ENCODE assay signal across 26 cellular contexts in the genomic region with DNA sequence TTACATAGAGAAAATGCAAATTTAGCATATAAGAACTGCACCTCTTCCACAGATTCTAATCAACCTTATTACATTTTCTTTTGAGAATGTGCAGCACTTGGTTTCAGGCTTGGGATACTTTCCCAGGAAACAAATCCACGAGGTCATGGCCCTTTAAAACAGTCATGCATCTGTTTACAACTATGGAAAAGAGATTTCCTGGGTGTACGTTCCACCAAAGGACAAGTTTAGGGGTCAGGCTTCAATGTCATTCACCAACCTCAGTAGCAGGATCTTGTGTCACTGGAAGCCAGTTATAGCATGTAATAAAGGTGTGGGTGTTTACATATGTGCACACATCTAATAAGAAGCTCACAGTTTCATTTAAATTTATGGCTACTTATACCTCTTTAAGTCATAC. TPM values are rescaled to one million over a fixed set of nuclear protein-coding genes. Genes with fewer than 3 reads are reported as not detected.
A peak's percentile ranks its signal among the peaks of the same experiment; 100 is the strongest.
DNase-seq lines count a peak whose midpoint lies in the region; ATAC-seq, FAIRE-seq and TF ChIP-seq lines count a peak whose summit lies in the region.
"Had no signal": no experiment of that assay in that cellular context is flagged by ENCODE, and none has a peak within 500 bp of the region (broad histone marks: within the 10 kb centered on the region; RNA-seq: fewer than 3 reads in every experiment).

No MANE protein-coding gene starts in this region.

- CTCF ChIA-PET in IMR-90 (lab: Yijun Ruan, JAX), result interaction anchor here (1.0 to 1.3 kb wide), 2 partner anchors 19 to 207 kb away, joined by 4 to 6 read pairs; no protein-coding TSS in a partner anchor

- H3K18ac ChIP-seq in IMR-90 (ENCODE audit: low read depth, low read length), result peak overlapping the region; percentile 70; the same call in 1 of the 2 replicates

- TF ChIP-seq POLR2A in IMR-90 (IDR thresholded peaks at IDR 0.05; ENCODE audit: low read depth, low read length), result no peak

- no peak overlapping the region for H3K14ac ChIP-seq in IMR-90 (replicated peaks; ENCODE audit: low read depth, low read length)

- no peaks in the 10 kb centered on the region for H3K79me1 ChIP-seq in IMR-90 (ENCODE audit: low read depth in 1 of 2, low read length in 2 of 2)

- H3K56ac ChIP-seq in IMR-90 (ENCODE audit: extremely low read depth, insufficient read depth, low read length), result no peak overlapping the region

- H2BK5ac ChIP-seq in IMR-90 (ENCODE audit: low read depth, low read length, poor library complexity, severe bottlenecking), result no peak overlapping the region

- no peak overlapping the region for H3K4ac ChIP-seq in IMR-90 (ENCODE audit: low read depth, low read length)

- no peaks in the 10 kb centered on the region for H3K9me3 ChIP-seq in IMR-90 (ENCODE audit: control insufficient read depth, insufficient read depth, low read length)
- H3K9me3 ChIP-seq: ascending aorta, gastrocnemius medialis, psoas muscle had no signal

- H3K4me1 ChIP-seq in IMR-90 (ENCODE audit: control insufficient read depth, insufficient read depth, low read length), result peaks cover 9% of the 10 kb centered on the region; the same call in 1 of the 2 replicates
- H3K4me1 ChIP-seq: ascending aorta, gastrocnemius medialis, psoas muscle had no signal

- dilution Hi-C loops in IMR-90 (cut with HindIII; ENCODE audit: low sequenced_read_pairs, unreplicated experiment), result no loop called here

- H4K91ac ChIP-seq in IMR-90 (ENCODE audit: insufficient read depth, low read depth, low read length), result no peak overlapping the region

- H3K36me3 ChIP-seq in IMR-90 (ENCODE audit: control insufficient read depth, insufficient read depth, low read length), result no peaks in the 10 kb centered on the region
- H3K36me3 ChIP-seq: ascending aorta, BLaER1, gastrocnemius medialis had no signal

- BruUV-seq in IMR-90 (replicated peaks; lab: Mats Ljungman, UMichigan), result no TSS peak

- POLR2A ChIA-PET in IMR-90 (lab: Charles Lee; ENCODE audit: unreplicated experiment), result no interaction called here

- no peak overlapping the region for H3K9ac ChIP-seq in IMR-90 (ENCODE audit: low read depth, low read length)
- H3K9ac ChIP-seq: BLaER1 had no signal

- H3K27ac ChIP-seq in IMR-90 (ENCODE audit: insufficient read depth, low read length), result no peak overlapping the region
- H3K27ac ChIP-seq: ascending aorta, BLaER1, gastrocnemius medialis, psoas muscle had no signal

- FAIRE-seq in urothelium cell line (lab: Jason Lieb, UNC), result no peak
- FAIRE-seq: GM12878 had no signal

- DNase-seq in A172 (ENCODE audit: low spot score) (peak; percentile 18), IMR-90 (peak; percentile 64), astrocyte of the hippocampus (ENCODE audit: low read depth, low spot score) (peak; percentile 42), left colon (no peak), urothelium cell line (ENCODE audit: low spot score) (no peak), NCI-H748 treated with DMSO at 0.1 percent for 48 hours (lab: John Stamatoyannopoulos, UW) (no peak), OCI-M1 (lab: John Stamatoyannopoulos, UW) (no peak)
- DNase-seq: 8988T; activated CD4-positive, alpha-beta memory T cell treated with anti-CD3 and anti-CD28 coated beads, Interleukin-2, amount 10 ng/mL, durations not matched to agents 7 days and 5 days; activated CD4-positive, CD25-positive, alpha-beta regulatory T cell treated with anti-CD3 and anti-CD28 coated beads, Interleukin-2, amount 50 U/mL, for 72 hours; effector CD8-positive, alpha-beta T cell; gastrocnemius medialis; MM.1S; NCI-H1417 treated with DMSO at 0.1 percent for 48 hours; NCI-H2081 treated with DMSO at 0.1 percent for 48 hours; psoas muscle; SHP77 treated with DMSO at 0.1 percent for 48 hours; trophoblast cell had no signal

- H2BK120ac ChIP-seq in IMR-90 (ENCODE audit: low read depth, low read length), result no peak overlapping the region

- no peak overlapping the region for H4K8ac ChIP-seq in IMR-90 (ENCODE audit: low read depth in 2 of 2, low read length in 2 of 2)

- peak overlapping the region; percentile 58; the same call in 1 of the 2 replicates for H2AK5ac ChIP-seq in IMR-90 (ENCODE audit: low read depth, low read length)

- no peak for TF ChIP-seq CTCF in IMR-90 (conservative IDR thresholded peaks at IDR 0.05; ENCODE audit: low read depth, low read length)

- H4K20me1 ChIP-seq in IMR-90 (ENCODE audit: insufficient read depth, low read length), result no peaks in the 10 kb centered on the region
- H4K20me1 ChIP-seq: BLaER1 had no signal

- H2BK20ac ChIP-seq in IMR-90 (ENCODE audit: low read depth, low read length), result peak overlapping the region; percentile 15; the same call in 1 of the 2 replicates

- H3K23ac ChIP-seq in IMR-90 (ENCODE audit: low read depth, low read length), result no peak overlapping the region

- intact Hi-C loops in IMR-90 (cut with micrococcal nuclease) (no loop called here), left colon (cut with DNase I, micrococcal nuclease) (no loop called here)

- peak overlapping the region; percentile 54; the same call in 1 of the 3 replicates for H2BK15ac ChIP-seq in IMR-90 (ENCODE audit: low read depth, low read length)

- in situ Hi-C loops in IMR-90 (cut with MboI; ENCODE audit: low sequenced_read_pairs), result no loop called here

- no peak overlapping the region for H3K4me2 ChIP-seq in IMR-90 (ENCODE audit: low read depth, low read length)
- H3K4me2 ChIP-seq: BLaER1 had no signal

- no peak overlapping the region for H3K4me3 ChIP-seq in IMR-90 (ENCODE audit: insufficient read depth, low read depth, low read length)
- H3K4me3 ChIP-seq: ascending aorta, BLaER1, gastrocnemius medialis, GM12878, lung, psoas muscle had no signal

- WGBS in IMR-90 (ENCODE audit: extremely low coverage in 2 of 2, insufficient read length in 1 of 2), 2 experiments, result 40% methylated on average over 1 of the region's 2 CpGs; no CpG with 5 or more reads in 1 of the 2 experiments

- H2AFZ ChIP-seq in IMR-90 (replicated peaks; ENCODE audit: low read length, poor library complexity), result no peak overlapping the region

- no peak overlapping the region for H2AK9ac ChIP-seq in IMR-90 (replicated peaks; ENCODE audit: low read depth, low read length, poor library complexity)

- ATAC-seq in IMR-90 (ENCODE audit: low read depth) (peak; percentile 59), left colon (peak; percentile 85), GM19397 (IDR thresholded peaks at IDR 0.05; ENCODE audit: unreplicated experiment) (no peak)
- ATAC-seq: activated naive CD4-positive, alpha-beta T cell treated with anti-CD3 and anti-CD28 coated beads, Interleukin-2, amount 50 U/mL, for 72 hours; gastrocnemius medialis; GM12878; psoas muscle had no signal

- no peak for TF ChIP-seq RAD21 in IMR-90 (IDR thresholded peaks at IDR 0.05; ENCODE audit: low read length)

- H4K5ac ChIP-seq in IMR-90 (ENCODE audit: low read depth, low read length), result no peak overlapping the region

- H3K9me1 ChIP-seq in IMR-90 (ENCODE audit: insufficient read depth, low read length), result no peaks in the 10 kb centered on the region

- no peaks in the 10 kb centered on the region for H3K27me3 ChIP-seq in IMR-90 (ENCODE audit: control insufficient read depth, insufficient read depth, low read length)
- H3K27me3 ChIP-seq: ascending aorta, BLaER1, gastrocnemius medialis had no signal

TF ChIP-seq in IMR-90, 13 proteins besides CTCF, POLR2A, EP300 and RAD21:
- 0 out of 2 replicates have a peak, but pooled peaks have one; percentile 8 for TF ChIP-seq FOS (IDR thresholded peaks at IDR 0.05; ENCODE audit: low read depth, low read length)
- no peak for TF ChIP-seq RCOR1 (IDR thresholded peaks at IDR 0.05; ENCODE audit: insufficient replicate concordance, low read length)
- no peak for TF ChIP-seq MAFK (IDR thresholded peaks at IDR 0.05; ENCODE audit: low read depth, low read length)

RNA-seq across cellular contexts. Expression of gene EREG, which starts 30.7 kb away (rescaled TPM):
- total RNA-seq in A172 (2014; rRNA removed; shearing (Covaris generic)), result 0.02 TPM in 1 of 2 replicates, not detected in the other
- total RNA-seq in IMR-90 (2012; rRNA removed) (0.36 and 1.1 TPM in 2 replicates), left colon (1 to 10 TPM; 5.0 to 6.4 TPM)
- polyA plus RNA-seq in IMR-90 (2012; rRNA removed), result 0.14 and 0.26 TPM in 2 replicates
- 0.07 and 0.21 TPM in 2 replicates for polyA plus RNA-seq in IMR-90 (2012; cell fraction: cytosol; rRNA removed)
- polyA plus RNA-seq in IMR-90 (2012; cell fraction: nucleus; rRNA removed; ENCODE audit: low replicate concordance), result 0.30 and 1.1 TPM in 2 replicates
- total RNA-seq: activated CD4-positive, alpha-beta memory T cell treated with anti-CD3 and anti-CD28 coated beads, Interleukin-2, amount 10 ng/mL, durations not matched to agents 7 days and 5 days; activated T-helper 2 cell treated with anti-CD3 and anti-CD28 coated beads, Interferon-gamma antibody, Interleukin-2, Interleukin-4, amounts not matched to agents 10 μg/mL and 5 μg/mL and 100 μg/mL, durations not matched to agents 14 hours and 24 hours and 36 hours; ascending aorta; GM12878; OCI-LY7 had no signal
- polyA plus RNA-seq: GM12878 had no signal

RNA-seq across cellular contexts. Expression of gene AREG, which starts 49.3 kb away (rescaled TPM):
- total RNA-seq in A172 (2014; rRNA removed; shearing (Covaris generic)), result not detected in 2 replicates
- 0.18 and 0.28 TPM in 2 replicates for total RNA-seq in IMR-90 (2012; rRNA removed)
- 0.17 and 0.30 TPM in 2 replicates for polyA plus RNA-seq in IMR-90 (2012; rRNA removed)
- polyA plus RNA-seq in IMR-90 (2012; cell fraction: cytosol; rRNA removed), result 1.3 and 1.4 TPM in 2 replicates
- 3.1 and 8.0 TPM in 2 replicates for polyA plus RNA-seq in IMR-90 (2012; cell fraction: nucleus; rRNA removed; ENCODE audit: low replicate concordance)
- 10 to 100 TPM; 30.0 to 42.3 TPM for total RNA-seq in left colon
- total RNA-seq: GM12878, OCI-LY7 had no signal

Comparison
In these comparisons a context has a peak if more than half of its experiments do, and no peak if none do; other contexts are left out.
1. DNase-seq: peak in A172 (single experiment), IMR-90 (single experiment) and astrocyte of the hippocampus (single experiment); none in left colon (0 of 2), urothelium cell line (single experiment), NCI-H748 treated with DMSO at 0.1 percent for 48 hours (single experiment) and OCI-M1 (single experiment).
2. RNA of gene AREG, which starts 49.3 kb away (total RNA-seq): 30.0 to 42.3 TPM in left colon; 0.18 to 0.28 TPM in IMR-90 and not detected in A172; every median in the first group is over 10 times any median in the second.